14 cellular contexts compared by ENCODE assay signal in genomic region chr1:29754608-29755375, GRCh38.
DNase-seq lines count a peak whose midpoint lies in the region; ATAC-seq and TF ChIP-seq lines count a peak whose summit lies in the region.
"Had no signal": no experiment of that assay in that cellular context is flagged by ENCODE, and none has a peak within 500 bp of the region (broad histone marks: within the 10 kb centered on the region; RNA-seq: fewer than 3 reads in every experiment).

No MANE protein-coding gene starts in this region.

- no peak overlapping the region for H3K27ac ChIP-seq in endodermal cell (ENCODE audit: low read depth, low read length)
- H3K27ac ChIP-seq in neuronal stem cell (replicated peaks; ENCODE audit: low read length), result no peak overlapping the region
- H3K27ac ChIP-seq: C4-2B had no signal

- H2BK120ac ChIP-seq in neuronal stem cell (ENCODE audit: low read depth, low read length), result no peak overlapping the region

- H2AK5ac ChIP-seq in neuronal stem cell (ENCODE audit: low read depth, low read length), result no peak overlapping the region

- H2BK5ac ChIP-seq in neuronal stem cell (ENCODE audit: low read length), result no peak overlapping the region

- no peaks in the 10 kb centered on the region for H3K9me3 ChIP-seq in endodermal cell (ENCODE audit: control insufficient read depth, low read length)
- H3K9me3 ChIP-seq in neuronal stem cell (replicated peaks in 1 of 2; ENCODE audit: control insufficient read depth in 2 of 2, insufficient read depth in 1 of 2, low read depth in 1 of 2, low read length in 2 of 2), result no peaks in the 10 kb centered on the region

- H3K4me3 ChIP-seq in endodermal cell (ENCODE audit: low read length), result no peak overlapping the region
- H3K4me3 ChIP-seq in neuronal stem cell (ENCODE audit: low read length in 2 of 2), result no peak overlapping the region

- H3K27me3 ChIP-seq in endodermal cell (ENCODE audit: control insufficient read depth, insufficient read depth, low read length, poor library complexity, severe bottlenecking) (peaks cover 6% of the 10 kb centered on the region), neuronal stem cell (ENCODE audit: control insufficient read depth in 3 of 3, insufficient read depth in 3 of 3, low read depth in 1 of 3, low read length in 3 of 3) (no peaks in the 10 kb centered on the region)

- H3K36me3 ChIP-seq in endodermal cell (ENCODE audit: control insufficient read depth, insufficient read depth, low read length) (no peaks in the 10 kb centered on the region), neuronal stem cell (replicated peaks in 1 of 2; ENCODE audit: control insufficient read depth in 2 of 2, insufficient read depth in 2 of 2, low read length in 2 of 2) (no peaks in the 10 kb centered on the region)

- no peak overlapping the region for H2AFZ ChIP-seq in neuronal stem cell (ENCODE audit: low read length)

- no peak for ATAC-seq in GM21529 (IDR thresholded peaks at IDR 0.05; ENCODE audit: unreplicated experiment)

- no peak overlapping the region for H3K14ac ChIP-seq in neuronal stem cell (ENCODE audit: low read length)

- peaks cover 4% of the 10 kb centered on the region for H3K27me3 Mint-ChIP-seq in endodermal cell (ENCODE audit: insufficient read depth)

- H4K91ac ChIP-seq in neuronal stem cell (ENCODE audit: low read depth, low read length, poor library complexity), result no peak overlapping the region

- no peak overlapping the region for H4K8ac ChIP-seq in neuronal stem cell (ENCODE audit: low read depth, low read length)

- TF ChIP-seq CTCF in endodermal cell (conservative IDR thresholded peaks at IDR 0.05), result no peak

- no peaks in the 10 kb centered on the region for H3K9me3 Mint-ChIP-seq in endodermal cell

- DNase-seq in activated CD8-positive, alpha-beta memory T cell treated with anti-CD3 and anti-CD28 coated beads for 24 hours, result peak; percentile 24
- no peak for DNase-seq in activated CD8-positive, alpha-beta memory T cell treated with anti-CD3 and anti-CD28 coated beads, Interleukin-2, amount 50 U/mL, for 48 hours
- DNase-seq in endodermal cell (peak; percentile 18), neuronal stem cell (ENCODE audit: low spot score) (no peak), ureter (ENCODE audit: low spot score) (peak; percentile 18), T1000 (lab: John Stamatoyannopoulos, UW) (no peak), NCI-H2196 treated with DMSO at 0.1 percent for 48 hours (lab: John Stamatoyannopoulos, UW; ENCODE audit: unreplicated experiment) (no peak)
- DNase-seq: DMS153, NCI-H1436, NCI-H226, NCI-H526 had no signal

- no peak overlapping the region for H3K18ac ChIP-seq in neuronal stem cell (ENCODE audit: low read length)

- H3K79me1 ChIP-seq in neuronal stem cell (ENCODE audit: low read depth, low read length), result no peaks in the 10 kb centered on the region

- H3K4me1 ChIP-seq in endodermal cell (ENCODE audit: control insufficient read depth, insufficient read depth, low read length), result peaks cover 5% of the 10 kb centered on the region
- no peaks in the 10 kb centered on the region for H3K4me1 ChIP-seq in neuronal stem cell (ENCODE audit: control insufficient read depth in 2 of 2, insufficient read depth in 1 of 2, low read depth in 1 of 2, low read length in 2 of 2)

- H3K4me1 Mint-ChIP-seq in endodermal cell, result peaks cover 6% of the 10 kb centered on the region
- H3K4me1 Mint-ChIP-seq: IgD-negative memory B cell had no signal

- no peaks in the 10 kb centered on the region for H3K36me3 Mint-ChIP-seq in endodermal cell (ENCODE audit: low read depth)
- H3K36me3 Mint-ChIP-seq: IgD-negative memory B cell had no signal

- H2BK12ac ChIP-seq in neuronal stem cell (ENCODE audit: low read length), result no peak overlapping the region

- no peak overlapping the region for H2BK15ac ChIP-seq in neuronal stem cell (ENCODE audit: low read length)

- peak overlapping the region; percentile 81 for H3K23ac ChIP-seq in neuronal stem cell (ENCODE audit: low read depth, low read length, poor library complexity)

- H3K27ac Mint-ChIP-seq in endodermal cell, result no peak overlapping the region
- H3K27ac Mint-ChIP-seq: IgD-negative memory B cell had no signal

- no peak overlapping the region for H3K9ac ChIP-seq in endodermal cell (ENCODE audit: extremely low read depth, low read length, poor library complexity, severe bottlenecking)
- no peak overlapping the region for H3K9ac ChIP-seq in neuronal stem cell (ENCODE audit: low read depth, low read length, poor library complexity)

- no peak overlapping the region for H3K4ac ChIP-seq in neuronal stem cell (ENCODE audit: low read length)

- WGBS in endodermal cell (ENCODE audit: insufficient coverage in 1 of 2, insufficient read length in 1 of 2), 2 experiments, result 86 to 100% methylated on average over 3 to 14 of the region's 14 CpGs
- WGBS in neuronal stem cell (ENCODE audit: extremely low coverage in 2 of 2, insufficient read length in 2 of 2, insufficient replicate concordance in 1 of 2), 2 donors, result no CpG with 5 or more reads among the region's 14 CpGs

- no peak overlapping the region for H3K4me3 Mint-ChIP-seq in endodermal cell
- H3K4me3 Mint-ChIP-seq: IgD-negative memory B cell had no signal

- H3K4me2 ChIP-seq in neuronal stem cell (ENCODE audit: insufficient read depth, low read length, poor library complexity, severe bottlenecking), result no peak overlapping the region

Comparison
In these comparisons a context has a peak if more than half of its experiments do, and no peak if none do; other contexts are left out.
1. DNase-seq: peak in activated CD8-positive, alpha-beta memory T cell treated with anti-CD3 and anti-CD28 coated beads for 24 hours (single experiment), endodermal cell (single experiment) and ureter (single experiment); none in activated CD8-positive, alpha-beta memory T cell treated with anti-CD3 and anti-CD28 coated beads, Interleukin-2, amount 50 U/mL, for 48 hours (single experiment), neuronal stem cell (single experiment), T1000 (single experiment) and NCI-H2196 treated with DMSO at 0.1 percent for 48 hours (single experiment).